2 cellular contexts compared by ENCODE assay signal in the genomic region with DNA sequence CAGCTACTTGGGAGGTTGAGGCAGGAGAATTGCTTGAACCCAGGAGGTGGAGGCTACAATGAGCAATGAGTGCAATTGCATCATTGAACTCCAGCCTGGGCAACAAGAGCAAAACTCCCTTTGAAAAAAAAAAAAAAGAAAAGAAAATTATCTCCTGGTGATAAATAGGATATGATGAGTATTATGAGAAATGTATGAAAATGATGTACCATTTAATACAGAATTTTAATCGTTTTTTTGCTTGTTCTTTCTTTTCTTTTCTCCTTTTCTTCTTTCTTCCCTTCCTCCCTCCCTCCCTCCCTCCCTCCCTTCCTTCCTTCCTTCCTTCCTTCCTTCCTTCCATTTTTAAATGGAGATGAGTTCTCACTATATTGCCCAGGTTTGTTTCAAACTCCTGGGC.
TF ChIP-seq lines count a peak whose summit lies in the region.

No MANE protein-coding gene starts in this region.

TF ChIP-seq in HepG2, 621 proteins besides CTCF, POLR2A, EP300 and RAD21:
- TF ChIP-seq, protein P1, sequence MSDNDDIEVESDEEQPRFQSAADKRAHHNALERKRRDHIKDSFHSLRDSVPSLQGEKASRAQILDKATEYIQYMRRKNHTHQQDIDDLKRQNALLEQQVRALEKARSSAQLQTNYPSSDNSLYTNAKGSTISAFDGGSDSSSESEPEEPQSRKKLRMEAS (IDR thresholded peaks at IDR 0.05), result no peak
- TF ChIP-seq ZFP82 (CRISPR knock-in tag; IDR thresholded peaks at IDR 0.05; ENCODE audit: borderline replicate concordance) (no peak), SUZ12 (IDR thresholded peaks at IDR 0.05; ENCODE audit: low read depth, low read length) (no peak), NR3C1 (CRISPR knock-in tag; IDR thresholded peaks at IDR 0.05) (no peak), MYC (CRISPR knock-in tag; IDR thresholded peaks at IDR 0.05; ENCODE audit: borderline replicate concordance) (no peak), DNMT3B (CRISPR knock-in tag; conservative IDR thresholded peaks at IDR 0.05) (no peak), SNRNP70 (IDR thresholded peaks at IDR 0.05; ENCODE audit: low read depth, low read length) (no peak), KAT2B (IDR thresholded peaks at IDR 0.05; ENCODE audit: borderline replicate concordance, low read depth, low read length) (no peak), TP53 (CRISPR knock-in tag; conservative IDR thresholded peaks at IDR 0.05) (no peak), PCBP1 (IDR thresholded peaks at IDR 0.05; ENCODE audit: borderline replicate concordance, low read depth, low read length) (peak; percentile 92; the same call in 1 of the 2 replicates), MED1 (CRISPR knock-in tag; IDR thresholded peaks at IDR 0.05) (no peak), HNRNPK (IDR thresholded peaks at IDR 0.05; ENCODE audit: low read depth, low read length, poor library complexity, severe bottlenecking) (peak; percentile 97), KDM2A (CRISPR knock-in tag; IDR thresholded peaks at IDR 0.05; ENCODE audit: borderline replicate concordance, low read depth) (no peak)
TF ChIP-seq in HepG2: peak in this region for 2.

TF ChIP-seq in K562, 482 proteins besides CTCF, POLR2A, EP300 and RAD21:
- TF ChIP-seq ZNF384 (IDR thresholded peaks at IDR 0.05; ENCODE audit: low read depth, low read length) (no peak), E2F3 (CRISPR knock-in tag; IDR thresholded peaks at IDR 0.05) (no peak), HCFC1 (IDR thresholded peaks at IDR 0.05; ENCODE audit: low read depth, low read length) (no peak), ZNF133 (CRISPR knock-in tag; IDR thresholded peaks at IDR 0.05) (no peak), NFRKB (IDR thresholded peaks at IDR 0.05; ENCODE audit: low read depth) (no peak), NCOA4 (IDR thresholded peaks at IDR 0.05; ENCODE audit: partially characterized antibody) (no peak), HNRNPK (IDR thresholded peaks at IDR 0.05; ENCODE audit: low read depth, low read length, poor library complexity, severe bottlenecking) (peak; percentile 90), ZNF668 (CRISPR knock-in tag; IDR thresholded peaks at IDR 0.05) (no peak), GATAD2A (IDR thresholded peaks at IDR 0.05) (no peak), HIVEP1 (CRISPR knock-in tag; IDR thresholded peaks at IDR 0.05) (no peak), TEAD2 (tag; IDR thresholded peaks at IDR 0.05) (no peak), PCBP2 (IDR thresholded peaks at IDR 0.05; ENCODE audit: low read depth, low read length, poor library complexity, severe bottlenecking) (peak; percentile 97), FOXA1 (IDR thresholded peaks at IDR 0.05; ENCODE audit: borderline replicate concordance) (no peak), HSF4 (CRISPR knock-in tag; IDR thresholded peaks at IDR 0.05; ENCODE audit: borderline replicate concordance) (no peak), WHSC1 (IDR thresholded peaks at IDR 0.05; ENCODE audit: low read length) (no peak), GATA2 (CRISPR knock-in tag; IDR thresholded peaks at IDR 0.05) (no peak), PCBP1 (IDR thresholded peaks at IDR 0.05; ENCODE audit: low read depth, low read length, poor library complexity, severe bottlenecking) (peak; percentile 64)
- TF ChIP-seq, protein P2, sequence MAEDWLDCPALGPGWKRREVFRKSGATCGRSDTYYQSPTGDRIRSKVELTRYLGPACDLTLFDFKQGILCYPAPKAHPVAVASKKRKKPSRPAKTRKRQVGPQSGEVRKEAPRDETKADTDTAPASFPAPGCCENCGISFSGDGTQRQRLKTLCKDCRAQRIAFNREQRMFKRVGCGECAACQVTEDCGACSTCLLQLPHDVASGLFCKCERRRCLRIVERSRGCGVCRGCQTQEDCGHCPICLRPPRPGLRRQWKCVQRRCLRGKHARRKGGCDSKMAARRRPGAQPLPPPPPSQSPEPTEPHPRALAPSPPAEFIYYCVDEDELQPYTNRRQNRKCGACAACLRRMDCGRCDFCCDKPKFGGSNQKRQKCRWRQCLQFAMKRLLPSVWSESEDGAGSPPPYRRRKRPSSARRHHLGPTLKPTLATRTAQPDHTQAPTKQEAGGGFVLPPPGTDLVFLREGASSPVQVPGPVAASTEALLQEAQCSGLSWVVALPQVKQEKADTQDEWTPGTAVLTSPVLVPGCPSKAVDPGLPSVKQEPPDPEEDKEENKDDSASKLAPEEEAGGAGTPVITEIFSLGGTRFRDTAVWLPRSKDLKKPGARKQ (CRISPR knock-in tag; IDR thresholded peaks at IDR 0.05), result no peak
- TF ChIP-seq, protein P3, sequence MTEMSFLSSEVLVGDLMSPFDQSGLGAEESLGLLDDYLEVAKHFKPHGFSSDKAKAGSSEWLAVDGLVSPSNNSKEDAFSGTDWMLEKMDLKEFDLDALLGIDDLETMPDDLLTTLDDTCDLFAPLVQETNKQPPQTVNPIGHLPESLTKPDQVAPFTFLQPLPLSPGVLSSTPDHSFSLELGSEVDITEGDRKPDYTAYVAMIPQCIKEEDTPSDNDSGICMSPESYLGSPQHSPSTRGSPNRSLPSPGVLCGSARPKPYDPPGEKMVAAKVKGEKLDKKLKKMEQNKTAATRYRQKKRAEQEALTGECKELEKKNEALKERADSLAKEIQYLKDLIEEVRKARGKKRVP (CRISPR knock-in tag; IDR thresholded peaks at IDR 0.05), result no peak
- TF ChIP-seq, protein P4, sequence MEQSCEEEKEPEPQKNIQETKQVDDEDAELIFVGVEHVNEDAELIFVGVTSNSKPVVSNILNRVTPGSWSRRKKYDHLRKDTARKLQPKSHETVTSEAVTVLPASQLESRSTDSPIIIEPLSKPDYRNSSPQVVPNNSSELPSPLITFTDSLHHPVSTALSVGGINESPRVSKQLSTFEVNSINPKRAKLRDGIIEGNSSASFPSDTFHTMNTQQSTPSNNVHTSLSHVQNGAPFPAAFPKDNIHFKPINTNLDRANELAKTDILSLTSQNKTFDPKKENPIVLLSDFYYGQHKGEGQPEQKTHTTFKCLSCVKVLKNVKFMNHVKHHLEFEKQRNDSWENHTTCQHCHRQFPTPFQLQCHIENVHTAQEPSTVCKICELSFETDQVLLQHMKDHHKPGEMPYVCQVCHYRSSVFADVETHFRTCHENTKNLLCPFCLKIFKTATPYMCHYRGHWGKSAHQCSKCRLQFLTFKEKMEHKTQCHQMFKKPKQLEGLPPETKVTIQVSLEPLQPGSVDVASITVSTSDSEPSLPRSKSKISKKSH (CRISPR knock-in tag; IDR thresholded peaks at IDR 0.05), result no peak
- TF ChIP-seq, protein P5, sequence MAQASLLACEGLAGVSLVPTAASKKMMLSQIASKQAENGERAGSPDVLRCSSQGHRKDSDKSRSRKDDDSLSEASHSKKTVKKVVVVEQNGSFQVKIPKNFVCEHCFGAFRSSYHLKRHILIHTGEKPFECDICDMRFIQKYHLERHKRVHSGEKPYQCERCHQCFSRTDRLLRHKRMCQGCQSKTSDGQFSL (CRISPR knock-in tag; IDR thresholded peaks at IDR 0.05), result no peak
- TF ChIP-seq, protein P5 (tag; IDR thresholded peaks at IDR 0.05), result no peak
- TF ChIP-seq, protein P6, sequence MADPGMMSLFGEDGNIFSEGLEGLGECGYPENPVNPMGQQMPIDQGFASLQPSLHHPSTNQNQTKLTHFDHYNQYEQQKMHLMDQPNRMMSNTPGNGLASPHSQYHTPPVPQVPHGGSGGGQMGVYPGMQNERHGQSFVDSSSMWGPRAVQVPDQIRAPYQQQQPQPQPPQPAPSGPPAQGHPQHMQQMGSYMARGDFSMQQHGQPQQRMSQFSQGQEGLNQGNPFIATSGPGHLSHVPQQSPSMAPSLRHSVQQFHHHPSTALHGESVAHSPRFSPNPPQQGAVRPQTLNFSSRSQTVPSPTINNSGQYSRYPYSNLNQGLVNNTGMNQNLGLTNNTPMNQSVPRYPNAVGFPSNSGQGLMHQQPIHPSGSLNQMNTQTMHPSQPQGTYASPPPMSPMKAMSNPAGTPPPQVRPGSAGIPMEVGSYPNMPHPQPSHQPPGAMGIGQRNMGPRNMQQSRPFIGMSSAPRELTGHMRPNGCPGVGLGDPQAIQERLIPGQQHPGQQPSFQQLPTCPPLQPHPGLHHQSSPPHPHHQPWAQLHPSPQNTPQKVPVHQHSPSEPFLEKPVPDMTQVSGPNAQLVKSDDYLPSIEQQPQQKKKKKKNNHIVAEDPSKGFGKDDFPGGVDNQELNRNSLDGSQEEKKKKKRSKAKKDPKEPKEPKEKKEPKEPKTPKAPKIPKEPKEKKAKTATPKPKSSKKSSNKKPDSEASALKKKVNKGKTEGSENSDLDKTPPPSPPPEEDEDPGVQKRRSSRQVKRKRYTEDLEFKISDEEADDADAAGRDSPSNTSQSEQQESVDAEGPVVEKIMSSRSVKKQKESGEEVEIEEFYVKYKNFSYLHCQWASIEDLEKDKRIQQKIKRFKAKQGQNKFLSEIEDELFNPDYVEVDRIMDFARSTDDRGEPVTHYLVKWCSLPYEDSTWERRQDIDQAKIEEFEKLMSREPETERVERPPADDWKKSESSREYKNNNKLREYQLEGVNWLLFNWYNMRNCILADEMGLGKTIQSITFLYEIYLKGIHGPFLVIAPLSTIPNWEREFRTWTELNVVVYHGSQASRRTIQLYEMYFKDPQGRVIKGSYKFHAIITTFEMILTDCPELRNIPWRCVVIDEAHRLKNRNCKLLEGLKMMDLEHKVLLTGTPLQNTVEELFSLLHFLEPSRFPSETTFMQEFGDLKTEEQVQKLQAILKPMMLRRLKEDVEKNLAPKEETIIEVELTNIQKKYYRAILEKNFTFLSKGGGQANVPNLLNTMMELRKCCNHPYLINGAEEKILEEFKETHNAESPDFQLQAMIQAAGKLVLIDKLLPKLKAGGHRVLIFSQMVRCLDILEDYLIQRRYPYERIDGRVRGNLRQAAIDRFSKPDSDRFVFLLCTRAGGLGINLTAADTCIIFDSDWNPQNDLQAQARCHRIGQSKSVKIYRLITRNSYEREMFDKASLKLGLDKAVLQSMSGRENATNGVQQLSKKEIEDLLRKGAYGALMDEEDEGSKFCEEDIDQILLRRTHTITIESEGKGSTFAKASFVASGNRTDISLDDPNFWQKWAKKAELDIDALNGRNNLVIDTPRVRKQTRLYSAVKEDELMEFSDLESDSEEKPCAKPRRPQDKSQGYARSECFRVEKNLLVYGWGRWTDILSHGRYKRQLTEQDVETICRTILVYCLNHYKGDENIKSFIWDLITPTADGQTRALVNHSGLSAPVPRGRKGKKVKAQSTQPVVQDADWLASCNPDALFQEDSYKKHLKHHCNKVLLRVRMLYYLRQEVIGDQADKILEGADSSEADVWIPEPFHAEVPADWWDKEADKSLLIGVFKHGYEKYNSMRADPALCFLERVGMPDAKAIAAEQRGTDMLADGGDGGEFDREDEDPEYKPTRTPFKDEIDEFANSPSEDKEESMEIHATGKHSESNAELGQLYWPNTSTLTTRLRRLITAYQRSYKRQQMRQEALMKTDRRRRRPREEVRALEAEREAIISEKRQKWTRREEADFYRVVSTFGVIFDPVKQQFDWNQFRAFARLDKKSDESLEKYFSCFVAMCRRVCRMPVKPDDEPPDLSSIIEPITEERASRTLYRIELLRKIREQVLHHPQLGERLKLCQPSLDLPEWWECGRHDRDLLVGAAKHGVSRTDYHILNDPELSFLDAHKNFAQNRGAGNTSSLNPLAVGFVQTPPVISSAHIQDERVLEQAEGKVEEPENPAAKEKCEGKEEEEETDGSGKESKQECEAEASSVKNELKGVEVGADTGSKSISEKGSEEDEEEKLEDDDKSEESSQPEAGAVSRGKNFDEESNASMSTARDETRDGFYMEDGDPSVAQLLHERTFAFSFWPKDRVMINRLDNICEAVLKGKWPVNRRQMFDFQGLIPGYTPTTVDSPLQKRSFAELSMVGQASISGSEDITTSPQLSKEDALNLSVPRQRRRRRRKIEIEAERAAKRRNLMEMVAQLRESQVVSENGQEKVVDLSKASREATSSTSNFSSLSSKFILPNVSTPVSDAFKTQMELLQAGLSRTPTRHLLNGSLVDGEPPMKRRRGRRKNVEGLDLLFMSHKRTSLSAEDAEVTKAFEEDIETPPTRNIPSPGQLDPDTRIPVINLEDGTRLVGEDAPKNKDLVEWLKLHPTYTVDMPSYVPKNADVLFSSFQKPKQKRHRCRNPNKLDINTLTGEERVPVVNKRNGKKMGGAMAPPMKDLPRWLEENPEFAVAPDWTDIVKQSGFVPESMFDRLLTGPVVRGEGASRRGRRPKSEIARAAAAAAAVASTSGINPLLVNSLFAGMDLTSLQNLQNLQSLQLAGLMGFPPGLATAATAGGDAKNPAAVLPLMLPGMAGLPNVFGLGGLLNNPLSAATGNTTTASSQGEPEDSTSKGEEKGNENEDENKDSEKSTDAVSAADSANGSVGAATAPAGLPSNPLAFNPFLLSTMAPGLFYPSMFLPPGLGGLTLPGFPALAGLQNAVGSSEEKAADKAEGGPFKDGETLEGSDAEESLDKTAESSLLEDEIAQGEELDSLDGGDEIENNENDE (IDR thresholded peaks at IDR 0.05; ENCODE audit: low read depth, low read length), result no peak
- TF ChIP-seq, protein P7, sequence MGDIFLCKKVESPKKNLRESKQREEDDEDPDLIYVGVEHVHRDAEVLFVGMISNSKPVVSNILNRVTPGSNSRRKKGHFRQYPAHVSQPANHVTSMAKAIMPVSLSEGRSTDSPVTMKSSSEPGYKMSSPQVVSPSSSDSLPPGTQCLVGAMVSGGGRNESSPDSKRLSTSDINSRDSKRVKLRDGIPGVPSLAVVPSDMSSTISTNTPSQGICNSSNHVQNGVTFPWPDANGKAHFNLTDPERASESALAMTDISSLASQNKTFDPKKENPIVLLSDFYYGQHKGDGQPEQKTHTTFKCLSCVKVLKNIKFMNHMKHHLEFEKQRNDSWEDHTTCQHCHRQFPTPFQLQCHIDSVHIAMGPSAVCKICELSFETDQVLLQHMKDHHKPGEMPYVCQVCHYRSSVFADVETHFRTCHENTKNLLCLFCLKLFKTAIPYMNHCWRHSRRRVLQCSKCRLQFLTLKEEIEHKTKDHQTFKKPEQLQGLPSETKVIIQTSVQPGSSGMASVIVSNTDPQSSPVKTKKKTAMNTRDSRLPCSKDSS (IDR thresholded peaks at IDR 0.05; ENCODE audit: low read depth, partially characterized antibody), result no peak
